In genomic region chr7:86765931-86766330, GRCh38 we compare ENCODE assay signal across 26 cellular contexts.
"Had no signal": no experiment of that assay in that cellular context is flagged by ENCODE, and none has a peak within 500 bp of the region (broad histone marks: within the 10 kb centered on the region; RNA-seq: fewer than 3 reads in every experiment).

No MANE protein-coding gene starts in this region.

- H3K4me1 ChIP-seq: heart right ventricle, left ventricle myocardium inferior, stomach, testis, thyroid gland, transverse colon, uterus had no signal

- ATAC-seq: heart right ventricle; left colon; mucosa of descending colon; naive thymus-derived CD4-positive, alpha-beta T cell; natural killer cell treated with Interleukin-12 subunit alpha and Interleukin-12 subunit beta and Interleukin-15 and Interleukin-18, amount 100 ng/mL, for 72 hours; right cardiac atrium; sciatic nerve; stimulated activated naive B cell treated with anti-CD40 and anti-IgM and Interleukin-4, amounts not matched to agents 10 μg/mL and 1 μg/mL and 100 μg/mL, for 72 hours; stimulated activated naive CD8-positive, alpha-beta T cell treated with anti-CD3 and anti-CD28 coated beads, Interleukin-15, Interleukin-2, amounts not matched to agents 100 U/mL and 50 U/mL, for 24 hours had no signal

- DNase-seq: heart right ventricle; kidney; left colon; left ventricle myocardium inferior; mammary epithelial cell; midbrain; mucosa of descending colon; naive thymus-derived CD4-positive, alpha-beta T cell; ovary; retina; right cardiac atrium; stimulated activated CD4-positive, alpha-beta T cell treated with anti-CD3 and anti-CD28 coated beads, Interleukin-12 subunit alpha, Interleukin-12 subunit beta, amount 100 ng/mL, for 4 hours; stimulated activated CD4-positive, alpha-beta T cell treated with anti-CD3 and anti-CD28 coated beads, Interleukin-15, amount 100 ng/mL, for 24 hours; stimulated activated CD4-positive, alpha-beta T cell treated with anti-CD3 and anti-CD28 coated beads, Interleukin-2, amount 100 ng/mL, for 24 hours; stimulated activated CD4-positive, alpha-beta T cell treated with anti-CD3 and anti-CD28 coated beads, Interleukin-4, amount 100 ng/mL, for 1 hour; stimulated activated naive B cell treated with anti-CD40 and anti-IgM and Interleukin-4, amounts not matched to agents 10 μg/mL and 1 μg/mL and 100 μg/mL, for 72 hours; stimulated activated naive CD8-positive, alpha-beta T cell treated with anti-CD3 and anti-CD28 coated beads, Interleukin-15, Interleukin-2, amounts not matched to agents 100 U/mL and 50 U/mL, for 24 hours; stomach; testis; thyroid gland; transverse colon; uterus had no signal

- H3K27ac ChIP-seq: heart right ventricle, hepatocyte, left ventricle myocardium inferior, ovary, skin epidermis, stomach, testis, thyroid gland, transverse colon, uterus had no signal

- H3K27me3 ChIP-seq: heart right ventricle, hepatocyte, ovary, stomach, testis, thyroid gland, transverse colon, uterus had no signal

- H3K4me2 ChIP-seq: hepatocyte had no signal

- H3K4me3 ChIP-seq: heart right ventricle, hepatocyte, left ventricle myocardium inferior, mucosa of descending colon, ovary, skin epidermis, stomach, testis, thyroid gland, transverse colon, uterus had no signal

- H3K79me2 ChIP-seq: hepatocyte had no signal

- H3K9me3 ChIP-seq: heart right ventricle, left ventricle myocardium inferior, mucosa of descending colon, ovary, stomach, testis, thyroid gland, transverse colon, uterus had no signal

- H3K36me3 ChIP-seq: heart right ventricle, left ventricle myocardium inferior, ovary, stomach, thyroid gland, transverse colon, uterus had no signal
